Comparison of ENCODE assay signal across 11 cellular contexts in the genomic region with DNA sequence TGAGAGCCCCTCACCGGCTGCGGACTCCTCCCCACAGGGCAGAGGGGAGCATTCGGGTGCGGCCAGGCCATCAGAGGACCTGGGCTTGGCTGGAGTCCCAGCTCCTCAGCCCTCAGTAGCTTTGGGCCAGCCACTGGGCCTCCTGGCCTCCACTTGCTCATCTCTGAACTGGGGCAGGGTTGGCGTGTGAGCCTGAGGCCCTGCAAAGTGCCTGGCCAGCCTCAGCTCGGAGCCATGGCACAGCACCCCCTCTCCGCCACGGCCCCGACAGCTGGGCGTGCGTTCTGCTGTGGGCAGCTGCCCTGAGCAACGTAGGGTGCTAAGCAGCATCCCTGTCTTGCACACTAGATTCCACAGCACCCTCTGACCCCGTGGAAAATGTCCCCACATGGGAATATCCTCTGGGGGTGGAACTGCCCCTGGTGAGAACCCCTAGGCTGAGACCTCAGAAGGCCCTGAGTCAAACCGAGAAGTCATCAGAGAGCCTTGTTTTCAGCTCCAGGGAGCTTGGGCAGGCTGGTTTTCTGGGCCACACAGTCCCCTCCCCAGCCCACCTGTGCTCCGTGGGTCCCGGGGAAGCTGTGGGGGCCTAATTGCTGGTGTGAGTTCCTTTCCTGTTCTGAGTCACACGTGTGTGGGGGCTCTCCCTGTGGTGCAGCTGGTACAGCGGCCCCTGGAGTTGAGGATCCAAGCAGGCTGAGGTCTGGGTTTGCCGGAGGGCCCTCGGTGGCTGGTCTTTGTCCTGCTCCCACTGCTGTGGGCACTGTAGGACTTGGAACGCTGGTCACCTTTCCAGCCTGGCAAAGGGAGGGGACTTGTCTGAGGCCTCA. TPM values are rescaled to one million over a fixed set of nuclear protein-coding genes. Genes with fewer than 3 reads are reported as not detected.
DNase-seq lines count a peak whose midpoint lies in the region; ATAC-seq and TF ChIP-seq lines count a peak whose summit lies in the region.
"Had no signal": no experiment of that assay in that cellular context is flagged by ENCODE, and none has a peak within 500 bp of the region (broad histone marks: within the 10 kb centered on the region; RNA-seq: fewer than 3 reads in every experiment).

No MANE protein-coding gene starts in this region.

- DNase-seq in CD1c-positive myeloid dendritic cell (ENCODE audit: extremely low spot score) (peak; percentile 23), RWPE1 (ENCODE audit: low spot score) (no peak), amygdala (lab: John Stamatoyannopoulos, UW) (no peak), NCI-H128 (lab: John Stamatoyannopoulos, UW; ENCODE audit: unreplicated experiment) (no peak), sciatic nerve (ENCODE audit: low spot score) (no peak)
- DNase-seq in activated T-helper 2 cell treated with anti-CD3 and anti-CD28 coated beads, Interferon-gamma antibody, Interleukin-2, Interleukin-4, amounts not matched to agents 10 μg/mL and 5 μg/mL and 100 μg/mL, durations not matched to agents 14 hours and 24 hours and 36 hours (ENCODE audit: low spot score): no peak
- DNase-seq: central memory CD4-positive, alpha-beta T cell; DMS79 had no signal

- TF ChIP-seq CTCF in RWPE1 (conservative IDR thresholded peaks at IDR 0.05; ENCODE audit: low read depth): no peak

- H3K4me3 Mint-ChIP-seq in activated T-helper 2 cell treated with anti-CD3 and anti-CD28 coated beads, Interferon-gamma antibody, Interleukin-2, Interleukin-4, amounts not matched to agents 10 μg/mL and 5 μg/mL and 100 μg/mL, durations not matched to agents 14 hours and 24 hours and 36 hours (ENCODE audit: low read depth): no peak overlapping the region

- POLR2A ChIA-PET in RWPE1 (lab: Yijun Ruan, JAX; ENCODE audit: low non-redundant PET): no interaction called here

- 0 out of 2 replicates have a peak overlapping the region, but pooled peaks have one; percentile 5 for H3K27ac ChIP-seq in RWPE1

- H3K36me3 Mint-ChIP-seq in activated T-helper 2 cell treated with anti-CD3 and anti-CD28 coated beads, Interferon-gamma antibody, Interleukin-2, Interleukin-4, amounts not matched to agents 10 μg/mL and 5 μg/mL and 100 μg/mL, durations not matched to agents 14 hours and 24 hours and 36 hours (ENCODE audit: low read depth): no peaks in the 10 kb centered on the region

- H3K27me3 Mint-ChIP-seq in activated T-helper 2 cell treated with anti-CD3 and anti-CD28 coated beads, Interferon-gamma antibody, Interleukin-2, Interleukin-4, amounts not matched to agents 10 μg/mL and 5 μg/mL and 100 μg/mL, durations not matched to agents 14 hours and 24 hours and 36 hours (ENCODE audit: low read depth): peaks cover 2% of the 10 kb centered on the region

- CTCF ChIA-PET in RWPE1 (lab: Yijun Ruan, JAX): interaction anchor here (0.6 to 1.4 kb wide), 2 partner anchors 48 to 50 kb away, joined by 4 to 5 read pairs; no protein-coding TSS in a partner anchor

- ATAC-seq in GM19023 (IDR thresholded peaks at IDR 0.05; ENCODE audit: unreplicated experiment) (peak; percentile 69), HG02970 (IDR thresholded peaks at IDR 0.05; ENCODE audit: low FRiP score, unreplicated experiment) (peak; percentile 63), sciatic nerve (no peak)

- no peak overlapping the region for H3K27ac Mint-ChIP-seq in activated T-helper 2 cell treated with anti-CD3 and anti-CD28 coated beads, Interferon-gamma antibody, Interleukin-2, Interleukin-4, amounts not matched to agents 10 μg/mL and 5 μg/mL and 100 μg/mL, durations not matched to agents 14 hours and 24 hours and 36 hours

- H3K9me3 Mint-ChIP-seq in activated T-helper 2 cell treated with anti-CD3 and anti-CD28 coated beads, Interferon-gamma antibody, Interleukin-2, Interleukin-4, amounts not matched to agents 10 μg/mL and 5 μg/mL and 100 μg/mL, durations not matched to agents 14 hours and 24 hours and 36 hours: no peaks in the 10 kb centered on the region

- intact Hi-C loops in activated T-helper 2 cell treated with anti-CD3 and anti-CD28 coated beads, Interferon-gamma antibody, Interleukin-2, Interleukin-4, amounts not matched to agents 10 μg/mL and 5 μg/mL and 100 μg/mL, durations not matched to agents 14 hours and 24 hours and 36 hours (cut with micrococcal nuclease): no loop called here
- intact Hi-C loops in sciatic nerve (cut with DNase I): no loop called here

- H3K4me1 Mint-ChIP-seq in activated T-helper 2 cell treated with anti-CD3 and anti-CD28 coated beads, Interferon-gamma antibody, Interleukin-2, Interleukin-4, amounts not matched to agents 10 μg/mL and 5 μg/mL and 100 μg/mL, durations not matched to agents 14 hours and 24 hours and 36 hours (ENCODE audit: low read depth): peaks cover 8% of the 10 kb centered on the region

RNA-seq across cellular contexts. Expression of a gene that starts 24.5 kb away (rescaled TPM):
- 2.4 and 2.5 TPM in 2 replicates for total RNA-seq in activated T-helper 2 cell treated with anti-CD3 and anti-CD28 coated beads, Interferon-gamma antibody, Interleukin-2, Interleukin-4, amounts not matched to agents 10 μg/mL and 5 μg/mL and 100 μg/mL, durations not matched to agents 14 hours and 24 hours and 36 hours
- total RNA-seq in sciatic nerve: not detected
- total RNA-seq: RPMI7951 had no signal

RNA-seq across cellular contexts. Expression of a gene that starts 26.9 kb away (rescaled TPM):
- 38.7 and 42.2 TPM in 2 replicates for total RNA-seq in activated T-helper 2 cell treated with anti-CD3 and anti-CD28 coated beads, Interferon-gamma antibody, Interleukin-2, Interleukin-4, amounts not matched to agents 10 μg/mL and 5 μg/mL and 100 μg/mL, durations not matched to agents 14 hours and 24 hours and 36 hours
- total RNA-seq in sciatic nerve: 18.9 TPM

RNA-seq across cellular contexts. Expression of a gene that starts 52.0 kb away (rescaled TPM):
- 7.0 and 7.1 TPM in 2 replicates for total RNA-seq in activated T-helper 2 cell treated with anti-CD3 and anti-CD28 coated beads, Interferon-gamma antibody, Interleukin-2, Interleukin-4, amounts not matched to agents 10 μg/mL and 5 μg/mL and 100 μg/mL, durations not matched to agents 14 hours and 24 hours and 36 hours
- total RNA-seq in sciatic nerve: 35.4 TPM
